ENCODE assay signal across 1 cellular context in genomic region chr2:111995148-111995547, GRCh38.
TF ChIP-seq lines count a peak whose summit lies in the region.

No MANE protein-coding gene starts in this region.

TF ChIP-seq in HepG2, 621 proteins besides CTCF, POLR2A, EP300 and RAD21 (continued from another document):
- TF ChIP-seq TFE3 (CRISPR knock-in tag; IDR thresholded peaks at IDR 0.05) (0 out of 2 replicates have a peak, but pooled peaks have one; percentile 4), RAD51 (IDR thresholded peaks at IDR 0.05; ENCODE audit: borderline replicate concordance) (no peak), SPEN (CRISPR knock-in tag; IDR thresholded peaks at IDR 0.05; ENCODE audit: low read depth) (peak; percentile 37; the same call in 1 of the 2 replicates), SP140L (CRISPR knock-in tag; IDR thresholded peaks at IDR 0.05; ENCODE audit: borderline replicate concordance) (no peak), SKIL (CRISPR knock-in tag; IDR thresholded peaks at IDR 0.05; ENCODE audit: borderline replicate concordance) (no peak), RERE (CRISPR knock-in tag; IDR thresholded peaks at IDR 0.05; ENCODE audit: low read depth) (no peak), ZNF790 (CRISPR knock-in tag; IDR thresholded peaks at IDR 0.05; ENCODE audit: borderline replicate concordance) (no peak), ZNF337 (CRISPR knock-in tag; IDR thresholded peaks at IDR 0.05; ENCODE audit: borderline replicate concordance, low read depth) (no peak), KAT8 (CRISPR knock-in tag; IDR thresholded peaks at IDR 0.05) (no peak), ZBTB1 (CRISPR knock-in tag; IDR thresholded peaks at IDR 0.05; ENCODE audit: borderline replicate concordance) (no peak), ZNF138 (CRISPR knock-in tag; IDR thresholded peaks at IDR 0.05; ENCODE audit: low read depth) (no peak), POGK (CRISPR knock-in tag; conservative IDR thresholded peaks at IDR 0.05) (peak; percentile 52; the same call in 1 of the 2 replicates), TBX3 (IDR thresholded peaks at IDR 0.05; ENCODE audit: borderline replicate concordance) (peak; percentile 30; the same call in 1 of the 2 replicates), MAF1 (CRISPR knock-in tag; IDR thresholded peaks at IDR 0.05; ENCODE audit: borderline replicate concordance) (no peak), AFF4 (CRISPR knock-in tag; IDR thresholded peaks at IDR 0.05) (no peak), SSRP1 (CRISPR knock-in tag; IDR thresholded peaks at IDR 0.05) (peak; percentile 88; the same call in 1 of the 2 replicates), MTA1 (CRISPR knock-in tag; IDR thresholded peaks at IDR 0.05; ENCODE audit: borderline replicate concordance) (0 out of 2 replicates have a peak, but pooled peaks have one; percentile 59), TCF7L2 (IDR thresholded peaks at IDR 0.05; ENCODE audit: low read depth, low read length) (no peak), CHD4 (IDR thresholded peaks at IDR 0.05; ENCODE audit: borderline replicate concordance, low read length) (no peak), ZNF629 (CRISPR knock-in tag; conservative IDR thresholded peaks at IDR 0.05) (peak; percentile 38; the same call in 1 of the 2 replicates), ZFP41 (CRISPR knock-in tag; IDR thresholded peaks at IDR 0.05; ENCODE audit: borderline replicate concordance) (no peak), NCOR1 (IDR thresholded peaks at IDR 0.05; ENCODE audit: borderline replicate concordance, low read length) (peak; percentile 76; the same call in 1 of the 2 replicates), CCDC6 (CRISPR knock-in tag; IDR thresholded peaks at IDR 0.05) (no peak)
